Comparison of ENCODE assay signal across 9 cellular contexts in genomic region chr2:177143444-177143843, GRCh38.
DNase-seq lines count a peak whose midpoint lies in the region; ATAC-seq and TF ChIP-seq lines count a peak whose summit lies in the region.
"Had no signal": no experiment of that assay in that cellular context is flagged by ENCODE, and none has a peak within 500 bp of the region (broad histone marks: within the 10 kb centered on the region; RNA-seq: fewer than 3 reads in every experiment).

No MANE protein-coding gene starts in this region.

- TF ChIP-seq POLR2A in esophagus muscularis mucosa (IDR thresholded peaks at IDR 0.05; ENCODE audit: low read depth) (no peak), erythroblast (IDR thresholded peaks at IDR 0.05; ENCODE audit: low read length) (no peak)

- TF ChIP-seq EP300 in esophagus muscularis mucosa (IDR thresholded peaks at IDR 0.05), result no peak

- DNase-seq in GDM1 (lab: John Stamatoyannopoulos, UW) (peak; percentile 55), NCI-H69 (lab: John Stamatoyannopoulos, UW) (peak; percentile 67), epidermal melanocyte (ENCODE audit: insufficient read length, low spot score) (peak; percentile 41), omental fat pad (ENCODE audit: low spot score) (no peak), esophagus muscularis mucosa (ENCODE audit: extremely low spot score) (no peak), erythroblast (lab: John Stamatoyannopoulos, UW) (no peak)
- DNase-seq: left ventricle myocardium superior had no signal

- no peaks in the 10 kb centered on the region for H3K36me3 ChIP-seq in esophagus muscularis mucosa

- peaks cover 0 to 53% (median 12%) of the 10 kb centered on the region in 4 donors for H3K27me3 ChIP-seq in esophagus muscularis mucosa

- ATAC-seq in omental fat pad (ENCODE audit: low FRiP score) (peak; percentile 77), GM18867 (IDR thresholded peaks at IDR 0.05; ENCODE audit: unreplicated experiment) (no peak), GM21717 (IDR thresholded peaks at IDR 0.05; ENCODE audit: unreplicated experiment) (no peak)
- ATAC-seq: left ventricle myocardium superior had no signal

- no peak overlapping the region for H3K27ac ChIP-seq in esophagus muscularis mucosa (replicated peaks in 1 of 4)

- H3K9me3 ChIP-seq in esophagus muscularis mucosa, result no peaks in the 10 kb centered on the region

- H3K4me1 ChIP-seq in esophagus muscularis mucosa, result peaks cover 3 to 7% (median 4%) of the 10 kb centered on the region in 4 donors

- intact Hi-C loops in esophagus muscularis mucosa (cut with DNase I), result no loop called here

- 44% methylated on average over 5 of the region's 5 CpGs for WGBS in esophagus muscularis mucosa

- H3K4me3 ChIP-seq in esophagus muscularis mucosa, result no peak overlapping the region

- TF ChIP-seq CTCF in omental fat pad (IDR thresholded peaks at IDR 0.05) (no peak), esophagus muscularis mucosa (IDR thresholded peaks at IDR 0.05) (no peak)

Comparison
In these comparisons a context has a peak if more than half of its experiments do, and no peak if none do; other contexts are left out.
1. DNase-seq: peak in GDM1 (single experiment), NCI-H69 (single experiment) and epidermal melanocyte (single experiment); none in omental fat pad (single experiment), esophagus muscularis mucosa (single experiment) and erythroblast (0 of 2).